Comparison of ENCODE assay signal across 21 cellular contexts in the genomic region with DNA sequence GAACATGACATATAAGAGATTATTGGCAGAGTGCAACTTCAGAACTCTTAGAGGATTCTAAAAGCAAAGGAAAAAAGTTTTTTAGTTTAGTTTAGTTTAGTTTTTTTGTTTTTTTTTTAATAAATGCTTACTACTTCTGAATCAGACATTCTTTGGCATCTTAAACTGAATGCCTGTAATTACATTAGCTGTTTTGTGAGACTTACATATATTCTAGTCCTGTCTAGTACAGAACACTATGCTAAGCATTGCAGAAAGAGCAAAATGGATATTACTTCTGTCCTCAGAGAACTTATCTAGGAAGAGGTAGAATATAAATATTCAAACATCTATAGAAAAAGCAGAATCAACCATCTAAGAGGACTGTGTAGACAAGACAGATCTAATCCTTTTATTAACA.
"Had no signal": no experiment of that assay in that cellular context is flagged by ENCODE, and none has a peak within 500 bp of the region (broad histone marks: within the 10 kb centered on the region; RNA-seq: fewer than 3 reads in every experiment).

No MANE protein-coding gene starts in this region.

- DNase-seq: hypothalamus; immature natural killer cell; islet precursor cell; left ventricle myocardium inferior; naive thymus-derived CD8-positive, alpha-beta T cell; nucleus accumbens; right lobe of liver; stimulated activated CD4-positive, alpha-beta T cell treated with anti-CD3 and anti-CD28 coated beads, Interleukin-12 subunit alpha, Interleukin-12 subunit beta, amount 100 ng/mL, for 4 hours; stimulated activated CD4-positive, alpha-beta T cell treated with anti-CD3 and anti-CD28 coated beads, Interleukin-15, amount 100 ng/mL, for 24 hours; stimulated activated CD4-positive, alpha-beta T cell treated with anti-CD3 and anti-CD28 coated beads, Interleukin-2, amount 100 ng/mL, for 24 hours; stimulated activated CD4-positive, alpha-beta T cell treated with anti-CD3 and anti-CD28 coated beads, Interleukin-4, amount 100 ng/mL, for 1 hour; stimulated activated naive B cell treated with anti-CD40 and anti-IgM and Interleukin-4, amounts not matched to agents 10 μg/mL and 1 μg/mL and 100 μg/mL, for 72 hours; stimulated activated naive CD8-positive, alpha-beta T cell treated with anti-CD3 and anti-CD28 coated beads, Interleukin-15, Interleukin-2, amounts not matched to agents 100 U/mL and 50 U/mL, for 24 hours; stomach; testis; thyroid gland; transverse colon; upper lobe of left lung had no signal

- H3K4me3 ChIP-seq: left ventricle myocardium inferior, lung, right atrium auricular region, right lobe of liver, stomach, testis, thyroid gland, transverse colon, upper lobe of left lung had no signal

- ATAC-seq: naive thymus-derived CD8-positive, alpha-beta T cell; right lobe of liver; stimulated activated naive B cell treated with anti-CD40 and anti-IgM and Interleukin-4, amounts not matched to agents 10 μg/mL and 1 μg/mL and 100 μg/mL, for 72 hours; stimulated activated naive CD8-positive, alpha-beta T cell treated with anti-CD3 and anti-CD28 coated beads, Interleukin-15, Interleukin-2, amounts not matched to agents 100 U/mL and 50 U/mL, for 24 hours had no signal

- H3K79me2 ChIP-seq: parathyroid adenoma had no signal

- H3K36me3 ChIP-seq: left ventricle myocardium inferior, right atrium auricular region, right lobe of liver, stomach, thyroid gland, transverse colon, upper lobe of left lung had no signal

- H3K9ac ChIP-seq: parathyroid adenoma had no signal

- H3K4me1 ChIP-seq: left ventricle myocardium inferior, parathyroid adenoma, right atrium auricular region, right lobe of liver, testis, thyroid gland, upper lobe of left lung had no signal

- H3K27ac ChIP-seq: left ventricle myocardium inferior, parathyroid adenoma, right atrium auricular region, right lobe of liver, stomach, testis, thyroid gland, upper lobe of left lung had no signal

- H3K27me3 ChIP-seq: right atrium auricular region, right lobe of liver, stomach, testis, thyroid gland, transverse colon, upper lobe of left lung had no signal

- H2AFZ ChIP-seq: parathyroid adenoma had no signal

- H3K9me3 ChIP-seq: right lobe of liver, testis, thyroid gland had no signal
